Comparison of ENCODE assay signal across 1 cellular context in the genomic region with DNA sequence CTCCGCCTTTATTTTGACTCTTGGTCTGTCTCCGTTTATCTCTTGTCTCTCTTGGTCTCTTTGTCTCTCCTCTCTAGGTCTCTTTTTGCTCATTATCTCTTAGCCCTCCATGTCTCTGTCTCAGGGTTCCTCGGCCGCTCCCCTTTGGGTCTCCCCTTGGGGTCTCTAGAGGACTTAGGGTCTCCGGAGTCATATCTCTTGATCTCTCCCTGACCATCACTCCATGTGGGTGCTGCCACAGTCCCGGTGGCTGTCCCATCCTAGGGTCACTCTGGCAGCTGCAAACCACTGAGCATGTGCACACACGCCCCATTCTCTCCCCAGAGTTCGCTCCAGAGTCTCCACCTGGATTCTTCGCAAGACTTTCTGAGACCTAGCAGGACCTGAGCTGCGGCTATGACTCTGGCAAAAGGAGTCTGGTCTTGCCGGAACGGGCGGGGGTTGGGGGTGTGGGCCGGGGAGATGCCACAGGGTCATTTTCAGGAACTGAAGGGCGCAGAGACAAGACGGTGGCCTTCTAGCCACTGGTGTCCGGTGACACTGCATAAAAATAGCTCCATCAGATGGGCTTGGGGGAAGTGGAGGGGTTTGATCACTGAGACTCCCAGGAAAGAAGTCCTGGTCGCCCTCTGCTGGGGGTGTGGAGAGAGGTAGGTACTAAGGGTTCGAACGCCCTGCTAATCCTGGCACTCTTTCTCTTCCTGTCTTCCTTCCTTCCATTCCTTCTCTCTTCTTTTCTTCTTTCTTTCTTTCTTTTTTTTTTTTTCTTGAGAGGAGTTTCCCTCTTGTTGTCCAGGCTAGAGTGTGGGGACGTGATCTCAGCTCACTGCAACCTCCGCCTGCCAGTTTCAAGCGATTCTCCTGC.
TF ChIP-seq lines count a peak whose summit lies in the region.

No MANE protein-coding gene starts in this region.

TF ChIP-seq in K562, 482 proteins besides CTCF, POLR2A, EP300 and RAD21 (continues in another document):
- TF ChIP-seq HDGF (IDR thresholded peaks at IDR 0.05) (no peak), RBM17 (IDR thresholded peaks at IDR 0.05; ENCODE audit: borderline replicate concordance, low read depth, low read length) (no peak), SIN3B (IDR thresholded peaks at IDR 0.05; ENCODE audit: low read depth) (no peak), DDX20 (tag; IDR thresholded peaks at IDR 0.05; ENCODE audit: low read depth) (no peak), SNRNP70 (optimal IDR thresholded peaks at IDR 0.05; ENCODE audit: low read depth, low read length) (no peak), SMARCA4 (IDR thresholded peaks at IDR 0.05) (peak; percentile 30; the same call in 1 of the 2 replicates), SP1 (CRISPR knock-in tag; IDR thresholded peaks at IDR 0.05) (no peak), PCBP1 (IDR thresholded peaks at IDR 0.05; ENCODE audit: low read depth, low read length, poor library complexity, severe bottlenecking) (no peak), NFYB (IDR thresholded peaks at IDR 0.05; ENCODE audit: extremely low read depth, insufficient read length) (no peak), ESRRA (IDR thresholded peaks at IDR 0.05; ENCODE audit: borderline replicate concordance, low read depth) (peak; percentile 62; the same call in 1 of the 2 replicates), NR1H2 (CRISPR knock-in tag; IDR thresholded peaks at IDR 0.05) (no peak), RBFOX2 (IDR thresholded peaks at IDR 0.05; ENCODE audit: low read depth, low read length) (0 out of 2 replicates have a peak, but pooled peaks have one; percentile 21), TFAM (CRISPR knock-in tag; conservative IDR thresholded peaks at IDR 0.05) (no peak), NR4A1 (CRISPR knock-in tag; IDR thresholded peaks at IDR 0.05) (no peak), NR4A1 (tag; IDR thresholded peaks at IDR 0.05) (no peak)
- TF ChIP-seq, protein P1, sequence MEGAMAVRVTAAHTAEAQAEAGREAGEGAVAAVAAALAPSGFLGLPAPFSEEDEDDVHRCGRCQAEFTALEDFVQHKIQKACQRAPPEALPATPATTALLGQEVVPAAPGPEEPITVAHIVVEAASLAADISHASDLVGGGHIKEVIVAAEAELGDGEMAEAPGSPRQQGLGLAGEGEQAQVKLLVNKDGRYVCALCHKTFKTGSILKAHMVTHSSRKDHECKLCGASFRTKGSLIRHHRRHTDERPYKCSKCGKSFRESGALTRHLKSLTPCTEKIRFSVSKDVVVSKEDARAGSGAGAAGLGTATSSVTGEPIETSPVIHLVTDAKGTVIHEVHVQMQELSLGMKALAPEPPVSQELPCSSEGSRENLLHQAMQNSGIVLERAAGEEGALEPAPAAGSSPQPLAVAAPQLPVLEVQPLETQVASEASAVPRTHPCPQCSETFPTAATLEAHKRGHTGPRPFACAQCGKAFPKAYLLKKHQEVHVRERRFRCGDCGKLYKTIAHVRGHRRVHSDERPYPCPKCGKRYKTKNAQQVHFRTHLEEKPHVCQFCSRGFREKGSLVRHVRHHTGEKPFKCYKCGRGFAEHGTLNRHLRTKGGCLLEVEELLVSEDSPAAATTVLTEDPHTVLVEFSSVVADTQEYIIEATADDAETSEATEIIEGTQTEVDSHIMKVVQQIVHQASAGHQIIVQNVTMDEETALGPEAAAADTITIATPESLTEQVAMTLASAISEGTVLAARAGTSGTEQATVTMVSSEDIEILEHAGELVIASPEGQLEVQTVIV (CRISPR knock-in tag; IDR thresholded peaks at IDR 0.05; ENCODE audit: borderline replicate concordance): no peak
- TF ChIP-seq, protein P2, sequence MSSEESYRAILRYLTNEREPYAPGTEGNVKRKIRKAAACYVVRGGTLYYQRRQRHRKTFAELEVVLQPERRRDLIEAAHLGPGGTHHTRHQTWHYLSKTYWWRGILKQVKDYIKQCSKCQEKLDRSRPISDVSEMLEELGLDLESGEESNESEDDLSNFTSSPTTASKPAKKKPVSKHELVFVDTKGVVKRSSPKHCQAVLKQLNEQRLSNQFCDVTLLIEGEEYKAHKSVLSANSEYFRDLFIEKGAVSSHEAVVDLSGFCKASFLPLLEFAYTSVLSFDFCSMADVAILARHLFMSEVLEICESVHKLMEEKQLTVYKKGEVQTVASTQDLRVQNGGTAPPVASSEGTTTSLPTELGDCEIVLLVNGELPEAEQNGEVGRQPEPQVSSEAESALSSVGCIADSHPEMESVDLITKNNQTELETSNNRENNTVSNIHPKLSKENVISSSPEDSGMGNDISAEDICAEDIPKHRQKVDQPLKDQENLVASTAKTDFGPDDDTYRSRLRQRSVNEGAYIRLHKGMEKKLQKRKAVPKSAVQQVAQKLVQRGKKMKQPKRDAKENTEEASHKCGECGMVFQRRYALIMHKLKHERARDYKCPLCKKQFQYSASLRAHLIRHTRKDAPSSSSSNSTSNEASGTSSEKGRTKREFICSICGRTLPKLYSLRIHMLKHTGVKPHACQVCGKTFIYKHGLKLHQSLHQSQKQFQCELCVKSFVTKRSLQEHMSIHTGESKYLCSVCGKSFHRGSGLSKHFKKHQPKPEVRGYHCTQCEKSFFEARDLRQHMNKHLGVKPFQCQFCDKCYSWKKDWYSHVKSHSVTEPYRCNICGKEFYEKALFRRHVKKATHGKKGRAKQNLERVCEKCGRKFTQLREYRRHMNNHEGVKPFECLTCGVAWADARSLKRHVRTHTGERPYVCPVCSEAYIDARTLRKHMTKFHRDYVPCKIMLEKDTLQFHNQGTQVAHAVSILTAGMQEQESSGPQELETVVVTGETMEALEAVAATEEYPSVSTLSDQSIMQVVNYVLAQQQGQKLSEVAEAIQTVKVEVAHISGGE (CRISPR knock-in tag; IDR thresholded peaks at IDR 0.05): peak in 1 of 3 experiments; percentile 53; a peak in 1 of 6 replicates
- TF ChIP-seq, protein P3, sequence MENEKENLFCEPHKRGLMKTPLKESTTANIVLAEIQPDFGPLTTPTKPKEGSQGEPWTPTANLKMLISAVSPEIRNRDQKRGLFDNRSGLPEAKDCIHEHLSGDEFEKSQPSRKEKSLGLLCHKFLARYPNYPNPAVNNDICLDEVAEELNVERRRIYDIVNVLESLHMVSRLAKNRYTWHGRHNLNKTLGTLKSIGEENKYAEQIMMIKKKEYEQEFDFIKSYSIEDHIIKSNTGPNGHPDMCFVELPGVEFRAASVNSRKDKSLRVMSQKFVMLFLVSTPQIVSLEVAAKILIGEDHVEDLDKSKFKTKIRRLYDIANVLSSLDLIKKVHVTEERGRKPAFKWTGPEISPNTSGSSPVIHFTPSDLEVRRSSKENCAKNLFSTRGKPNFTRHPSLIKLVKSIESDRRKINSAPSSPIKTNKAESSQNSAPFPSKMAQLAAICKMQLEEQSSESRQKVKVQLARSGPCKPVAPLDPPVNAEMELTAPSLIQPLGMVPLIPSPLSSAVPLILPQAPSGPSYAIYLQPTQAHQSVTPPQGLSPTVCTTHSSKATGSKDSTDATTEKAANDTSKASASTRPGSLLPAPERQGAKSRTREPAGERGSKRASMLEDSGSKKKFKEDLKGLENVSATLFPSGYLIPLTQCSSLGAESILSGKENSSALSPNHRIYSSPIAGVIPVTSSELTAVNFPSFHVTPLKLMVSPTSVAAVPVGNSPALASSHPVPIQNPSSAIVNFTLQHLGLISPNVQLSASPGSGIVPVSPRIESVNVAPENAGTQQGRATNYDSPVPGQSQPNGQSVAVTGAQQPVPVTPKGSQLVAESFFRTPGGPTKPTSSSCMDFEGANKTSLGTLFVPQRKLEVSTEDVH (IDR thresholded peaks at IDR 0.05; ENCODE audit: low read depth, partially characterized antibody): no peak
- TF ChIP-seq, protein P4, sequence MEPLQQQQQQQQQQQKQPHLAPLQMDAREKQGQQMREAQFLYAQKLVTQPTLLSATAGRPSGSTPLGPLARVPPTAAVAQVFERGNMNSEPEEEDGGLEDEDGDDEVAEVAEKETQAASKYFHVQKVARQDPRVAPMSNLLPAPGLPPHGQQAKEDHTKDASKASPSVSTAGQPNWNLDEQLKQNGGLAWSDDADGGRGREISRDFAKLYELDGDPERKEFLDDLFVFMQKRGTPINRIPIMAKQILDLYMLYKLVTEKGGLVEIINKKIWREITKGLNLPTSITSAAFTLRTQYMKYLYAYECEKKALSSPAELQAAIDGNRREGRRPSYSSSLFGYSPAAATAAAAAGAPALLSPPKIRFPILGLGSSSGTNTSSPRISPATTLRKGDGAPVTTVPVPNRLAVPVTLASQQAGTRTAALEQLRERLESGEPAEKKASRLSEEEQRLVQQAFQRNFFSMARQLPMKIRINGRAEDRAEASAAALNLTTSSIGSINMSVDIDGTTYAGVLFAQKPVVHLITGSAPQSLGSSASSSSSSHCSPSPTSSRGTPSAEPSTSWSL (CRISPR knock-in tag; IDR thresholded peaks at IDR 0.05; ENCODE audit: borderline replicate concordance): no peak
- TF ChIP-seq, protein P5, sequence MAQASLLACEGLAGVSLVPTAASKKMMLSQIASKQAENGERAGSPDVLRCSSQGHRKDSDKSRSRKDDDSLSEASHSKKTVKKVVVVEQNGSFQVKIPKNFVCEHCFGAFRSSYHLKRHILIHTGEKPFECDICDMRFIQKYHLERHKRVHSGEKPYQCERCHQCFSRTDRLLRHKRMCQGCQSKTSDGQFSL (CRISPR knock-in tag; IDR thresholded peaks at IDR 0.05): 0 out of 2 replicates have a peak, but pooled peaks have one; percentile 37
- TF ChIP-seq, protein P5 (tag; IDR thresholded peaks at IDR 0.05): no peak
- TF ChIP-seq, protein P6, sequence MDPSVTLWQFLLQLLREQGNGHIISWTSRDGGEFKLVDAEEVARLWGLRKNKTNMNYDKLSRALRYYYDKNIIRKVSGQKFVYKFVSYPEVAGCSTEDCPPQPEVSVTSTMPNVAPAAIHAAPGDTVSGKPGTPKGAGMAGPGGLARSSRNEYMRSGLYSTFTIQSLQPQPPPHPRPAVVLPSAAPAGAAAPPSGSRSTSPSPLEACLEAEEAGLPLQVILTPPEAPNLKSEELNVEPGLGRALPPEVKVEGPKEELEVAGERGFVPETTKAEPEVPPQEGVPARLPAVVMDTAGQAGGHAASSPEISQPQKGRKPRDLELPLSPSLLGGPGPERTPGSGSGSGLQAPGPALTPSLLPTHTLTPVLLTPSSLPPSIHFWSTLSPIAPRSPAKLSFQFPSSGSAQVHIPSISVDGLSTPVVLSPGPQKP (CRISPR knock-in tag; IDR thresholded peaks at IDR 0.05): no peak
- TF ChIP-seq, protein P7, sequence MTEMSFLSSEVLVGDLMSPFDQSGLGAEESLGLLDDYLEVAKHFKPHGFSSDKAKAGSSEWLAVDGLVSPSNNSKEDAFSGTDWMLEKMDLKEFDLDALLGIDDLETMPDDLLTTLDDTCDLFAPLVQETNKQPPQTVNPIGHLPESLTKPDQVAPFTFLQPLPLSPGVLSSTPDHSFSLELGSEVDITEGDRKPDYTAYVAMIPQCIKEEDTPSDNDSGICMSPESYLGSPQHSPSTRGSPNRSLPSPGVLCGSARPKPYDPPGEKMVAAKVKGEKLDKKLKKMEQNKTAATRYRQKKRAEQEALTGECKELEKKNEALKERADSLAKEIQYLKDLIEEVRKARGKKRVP (CRISPR knock-in tag; IDR thresholded peaks at IDR 0.05): no peak
- TF ChIP-seq, protein P8, sequence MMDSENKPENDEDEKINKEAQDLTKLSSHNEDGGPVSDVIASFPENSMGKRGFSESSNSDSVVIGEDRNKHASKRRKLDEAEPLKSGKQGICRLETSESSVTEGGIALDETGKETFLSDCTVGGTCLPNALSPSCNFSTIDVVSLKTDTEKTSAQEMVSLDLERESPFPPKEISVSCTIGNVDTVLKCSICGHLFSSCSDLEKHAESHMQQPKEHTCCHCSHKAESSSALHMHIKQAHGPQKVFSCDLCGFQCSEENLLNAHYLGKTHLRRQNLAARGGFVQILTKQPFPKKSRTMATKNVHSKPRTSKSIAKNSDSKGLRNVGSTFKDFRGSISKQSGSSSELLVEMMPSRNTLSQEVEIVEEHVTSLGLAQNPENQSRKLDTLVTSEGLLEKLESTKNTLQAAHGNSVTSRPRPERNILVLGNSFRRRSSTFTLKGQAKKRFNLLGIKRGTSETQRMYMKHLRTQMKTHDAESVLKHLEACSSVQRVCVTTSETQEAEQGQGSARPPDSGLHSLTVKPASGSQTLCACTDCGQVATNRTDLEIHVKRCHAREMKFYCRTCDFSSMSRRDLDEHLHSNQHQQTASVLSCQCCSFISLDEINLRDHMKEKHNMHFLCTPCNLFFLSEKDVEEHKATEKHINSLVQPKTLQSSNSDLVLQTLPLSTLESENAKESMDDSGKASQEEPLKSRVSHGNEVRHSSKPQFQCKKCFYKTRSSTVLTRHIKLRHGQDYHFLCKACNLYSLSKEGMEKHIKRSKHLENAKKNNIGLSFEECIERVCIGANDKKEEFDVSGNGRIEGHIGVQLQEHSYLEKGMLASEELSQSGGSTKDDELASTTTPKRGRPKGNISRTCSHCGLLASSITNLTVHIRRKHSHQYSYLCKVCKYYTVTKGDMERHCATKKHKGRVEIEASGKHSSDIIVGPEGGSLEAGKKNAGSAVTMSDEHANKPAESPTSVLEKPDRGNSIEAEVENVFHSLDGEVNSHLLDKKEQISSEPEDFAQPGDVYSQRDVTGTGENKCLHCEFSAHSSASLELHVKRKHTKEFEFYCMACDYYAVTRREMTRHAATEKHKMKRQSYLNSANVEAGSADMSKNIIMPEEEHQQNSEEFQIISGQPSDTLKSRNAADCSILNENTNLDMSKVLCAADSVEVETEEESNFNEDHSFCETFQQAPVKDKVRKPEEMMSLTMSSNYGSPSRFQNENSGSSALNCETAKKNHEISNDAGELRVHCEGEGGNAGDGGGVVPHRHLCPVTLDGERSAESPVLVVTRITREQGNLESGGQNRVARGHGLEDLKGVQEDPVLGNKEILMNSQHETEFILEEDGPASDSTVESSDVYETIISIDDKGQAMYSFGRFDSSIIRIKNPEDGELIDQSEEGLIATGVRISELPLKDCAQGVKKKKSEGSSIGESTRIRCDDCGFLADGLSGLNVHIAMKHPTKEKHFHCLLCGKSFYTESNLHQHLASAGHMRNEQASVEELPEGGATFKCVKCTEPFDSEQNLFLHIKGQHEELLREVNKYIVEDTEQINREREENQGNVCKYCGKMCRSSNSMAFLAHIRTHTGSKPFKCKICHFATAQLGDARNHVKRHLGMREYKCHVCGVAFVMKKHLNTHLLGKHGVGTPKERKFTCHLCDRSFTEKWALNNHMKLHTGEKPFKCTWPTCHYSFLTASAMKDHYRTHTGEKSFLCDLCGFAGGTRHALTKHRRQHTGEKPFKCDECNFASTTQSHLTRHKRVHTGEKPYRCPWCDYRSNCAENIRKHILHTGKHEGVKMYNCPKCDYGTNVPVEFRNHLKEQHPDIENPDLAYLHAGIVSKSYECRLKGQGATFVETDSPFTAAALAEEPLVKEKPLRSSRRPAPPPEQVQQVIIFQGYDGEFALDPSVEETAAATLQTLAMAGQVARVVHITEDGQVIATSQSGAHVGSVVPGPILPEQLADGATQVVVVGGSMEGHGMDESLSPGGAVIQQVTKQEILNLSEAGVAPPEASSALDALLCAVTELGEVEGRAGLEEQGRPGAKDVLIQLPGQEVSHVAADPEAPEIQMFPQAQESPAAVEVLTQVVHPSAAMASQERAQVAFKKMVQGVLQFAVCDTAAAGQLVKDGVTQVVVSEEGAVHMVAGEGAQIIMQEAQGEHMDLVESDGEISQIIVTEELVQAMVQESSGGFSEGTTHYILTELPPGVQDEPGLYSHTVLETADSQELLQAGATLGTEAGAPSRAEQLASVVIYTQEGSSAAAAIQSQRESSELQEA (IDR thresholded peaks at IDR 0.05; ENCODE audit: low read depth): peak; percentile 73
